ENCODE assay signal across 24 cellular contexts in genomic region chr20:46992640-46993035, GRCh38.
DNase-seq lines count a peak whose midpoint lies in the region; ATAC-seq and TF ChIP-seq lines count a peak whose summit lies in the region.
"Had no signal": no experiment of that assay in that cellular context is flagged by ENCODE, and none has a peak within 500 bp of the region (broad histone marks: within the 10 kb centered on the region; RNA-seq: fewer than 3 reads in every experiment).

No MANE protein-coding gene starts in this region.

- H3K4me1 Mint-ChIP-seq in activated CD4-positive, alpha-beta memory T cell treated with anti-CD3 and anti-CD28 coated beads, Interleukin-2, amount 10 ng/mL, durations not matched to agents 7 days and 5 days, result peaks cover 76% of the 10 kb centered on the region
- peaks cover 35% of the 10 kb centered on the region for H3K4me1 Mint-ChIP-seq in activated CD4-positive, alpha-beta memory T cell treated with anti-CD3 and anti-CD28 coated beads for 36 hours (ENCODE audit: low read depth)

- POLR2A ChIA-PET in activated CD4-positive, alpha-beta memory T cell treated with anti-CD3 and anti-CD28 coated beads, Interleukin-2, amount 10 ng/mL, durations not matched to agents 7 days and 5 days (lab: Charles Lee), result interaction anchor here (0.9 to 1.6 kb wide), 2 partner anchors 13 to 18 kb away, joined by 4 read pairs; no protein-coding TSS in a partner anchor
- POLR2A ChIA-PET in activated CD4-positive, alpha-beta memory T cell treated with anti-CD3 and anti-CD28 coated beads for 36 hours (lab: Charles Lee), result no interaction called here

- H3K4me3 ChIP-seq in HUES48 (ENCODE audit: low read depth, low read length), result no peak overlapping the region
- no peak overlapping the region for H3K4me3 ChIP-seq in esophagus (ENCODE audit: low read depth in 1 of 2, low read length in 2 of 2)
- no peak overlapping the region for H3K4me3 ChIP-seq in spleen
- H3K4me3 ChIP-seq in prostate gland, result no peak overlapping the region
- H3K4me3 ChIP-seq: adrenal gland, BLaER1, lower lobe of right lung, mucosa of descending colon, SJCRH30, transverse colon had no signal

- peak overlapping the region; percentile 79 for H3K27ac Mint-ChIP-seq in activated CD4-positive, alpha-beta memory T cell treated with anti-CD3 and anti-CD28 coated beads, Interleukin-2, amount 10 ng/mL, durations not matched to agents 7 days and 5 days
- H3K27ac Mint-ChIP-seq in activated CD4-positive, alpha-beta memory T cell treated with anti-CD3 and anti-CD28 coated beads for 36 hours, result no peak overlapping the region

- CTCF ChIA-PET in activated CD4-positive, alpha-beta memory T cell treated with anti-CD3 and anti-CD28 coated beads, Interleukin-2, amount 10 ng/mL, durations not matched to agents 7 days and 5 days (lab: Charles Lee), result no interaction called here
- CTCF ChIA-PET in activated CD4-positive, alpha-beta memory T cell treated with anti-CD3 and anti-CD28 coated beads for 36 hours (lab: Charles Lee), result no interaction called here

- TF ChIP-seq CTCF in spleen (IDR thresholded peaks at IDR 0.05 in 8 of 11, conservative IDR thresholded peaks at IDR 0.05 in 3 of 11) (no peak), prostate gland (IDR thresholded peaks at IDR 0.05) (no peak)

- TF ChIP-seq POLR2A in spleen (IDR thresholded peaks at IDR 0.05) (no peak), prostate gland (IDR thresholded peaks at IDR 0.05) (no peak)

- peaks cover 2% of the 10 kb centered on the region for H3K27me3 Mint-ChIP-seq in activated CD4-positive, alpha-beta memory T cell treated with anti-CD3 and anti-CD28 coated beads, Interleukin-2, amount 10 ng/mL, durations not matched to agents 7 days and 5 days
- peaks cover 16% of the 10 kb centered on the region for H3K27me3 Mint-ChIP-seq in activated CD4-positive, alpha-beta memory T cell treated with anti-CD3 and anti-CD28 coated beads for 36 hours

- no peaks in the 10 kb centered on the region for H3K27me3 ChIP-seq in HUES48 (ENCODE audit: control insufficient read depth, insufficient read depth, low read length)
- H3K27me3 ChIP-seq in esophagus (ENCODE audit: control insufficient read depth in 1 of 2, insufficient read depth in 2 of 2, low read length in 2 of 2), result no peaks in the 10 kb centered on the region
- H3K27me3 ChIP-seq in spleen (replicated peaks in 1 of 7), result peaks cover 0 to 40% (median 0%) of the 10 kb centered on the region in 7 donors
- H3K27me3 ChIP-seq in prostate gland (replicated peaks; ENCODE audit: insufficient read depth), result no peaks in the 10 kb centered on the region
- H3K27me3 ChIP-seq: BLaER1, SJCRH30 had no signal

- H3K27ac ChIP-seq in HUES48 (ENCODE audit: low read depth, low read length) (peak overlapping the region; percentile 46), esophagus (ENCODE audit: low read depth in 2 of 2, low read length in 1 of 2) (peak overlapping the region; percentile 61 to 79), spleen (no peak overlapping the region), prostate gland (no peak overlapping the region)
- H3K27ac ChIP-seq: adrenal gland, BLaER1, brain microvascular endothelial cell, lower lobe of right lung, SJCRH30, transverse colon had no signal

- H3K9me3 ChIP-seq in HUES48 (ENCODE audit: control insufficient read depth, insufficient read depth, low read length) (no peaks in the 10 kb centered on the region), esophagus (ENCODE audit: control insufficient read depth in 2 of 2, insufficient read depth in 1 of 2, low read depth in 1 of 2, low read length in 1 of 2) (no peaks in the 10 kb centered on the region), spleen (no peaks in the 10 kb centered on the region), prostate gland (no peaks in the 10 kb centered on the region)
- H3K9me3 ChIP-seq: adrenal gland, BLaER1, lower lobe of right lung, mucosa of descending colon, SJCRH30, transverse colon had no signal

- H3K36me3 Mint-ChIP-seq in activated CD4-positive, alpha-beta memory T cell treated with anti-CD3 and anti-CD28 coated beads, Interleukin-2, amount 10 ng/mL, durations not matched to agents 7 days and 5 days (ENCODE audit: low read depth), result peaks cover 7% of the 10 kb centered on the region
- no peaks in the 10 kb centered on the region for H3K36me3 Mint-ChIP-seq in activated CD4-positive, alpha-beta memory T cell treated with anti-CD3 and anti-CD28 coated beads for 36 hours

- H3K9me3 Mint-ChIP-seq in activated CD4-positive, alpha-beta memory T cell treated with anti-CD3 and anti-CD28 coated beads, Interleukin-2, amount 10 ng/mL, durations not matched to agents 7 days and 5 days, result peaks cover 4% of the 10 kb centered on the region
- H3K9me3 Mint-ChIP-seq in activated CD4-positive, alpha-beta memory T cell treated with anti-CD3 and anti-CD28 coated beads for 36 hours, result no peaks in the 10 kb centered on the region
- H3K9me3 Mint-ChIP-seq: activated T-cell treated with anti-CD3 and anti-CD28 coated beads, Interleukin-2, amount 50 U/mL, for 4 hours had no signal

- no peak overlapping the region for H3K4me3 Mint-ChIP-seq in activated CD4-positive, alpha-beta memory T cell treated with anti-CD3 and anti-CD28 coated beads, Interleukin-2, amount 10 ng/mL, durations not matched to agents 7 days and 5 days
- no peak overlapping the region for H3K4me3 Mint-ChIP-seq in activated CD4-positive, alpha-beta memory T cell treated with anti-CD3 and anti-CD28 coated beads for 36 hours
- H3K4me3 Mint-ChIP-seq: activated T-cell treated with anti-CD3 and anti-CD28 coated beads, Interleukin-2, amount 50 U/mL, for 4 hours had no signal

- H3K36me3 ChIP-seq in HUES48 (ENCODE audit: control insufficient read depth, insufficient read depth, low read length) (no peaks in the 10 kb centered on the region), esophagus (ENCODE audit: control insufficient read depth in 2 of 2, insufficient read depth in 2 of 2, low read length in 1 of 2) (no peaks in the 10 kb centered on the region), spleen (no peaks in the 10 kb centered on the region), prostate gland (no peaks in the 10 kb centered on the region)
- H3K36me3 ChIP-seq: adrenal gland, BLaER1, brain microvascular endothelial cell, lower lobe of right lung, transverse colon had no signal

- 80 to 82% methylated on average over 2 of the region's 2 CpGs for WGBS in esophagus, 2 donors
- WGBS in spleen, 5 donors, result 50 to 88% (median 80%) methylated on average over 2 of the region's 2 CpGs
- 96% methylated on average over 2 of the region's 2 CpGs for WGBS in prostate gland

- no peak for DNase-seq in activated CD4-positive, alpha-beta memory T cell treated with anti-CD3 and anti-CD28 coated beads, Interleukin-2, amount 10 ng/mL, durations not matched to agents 7 days and 5 days
- no peak for DNase-seq in activated CD4-positive, alpha-beta memory T cell treated with anti-CD3 and anti-CD28 coated beads for 36 hours
- DNase-seq in spleen, result peak; percentile 19
- DNase-seq in AG08396 (ENCODE audit: low spot score), result no peak
- no peak for DNase-seq in prostate gland (ENCODE audit: low spot score)
- DNase-seq: ACHN; activated CD4-positive, CD25-positive, alpha-beta regulatory T cell treated with anti-CD3 and anti-CD28 coated beads, Interleukin-2, amount 50 U/mL, for 72 hours; activated T-cell treated with anti-CD3 and anti-CD28 coated beads, Interleukin-2, amount 50 U/mL, for 4 hours; adrenal gland; brain microvascular endothelial cell; DMS53; H7; KG1; lower lobe of right lung; mucosa of descending colon; NCI-H1417 treated with DMSO at 0.1 percent for 48 hours; NCI-H526 treated with DMSO at 0.1 percent for 48 hours; right cardiac atrium; SJCRH30; transverse colon had no signal

- H3K4me1 ChIP-seq in HUES48 (ENCODE audit: control insufficient read depth, insufficient read depth, low read length) (peaks cover 48% of the 10 kb centered on the region), esophagus (ENCODE audit: control insufficient read depth in 2 of 2, insufficient read depth in 2 of 2, low read length in 1 of 2) (peaks cover 2% of the 10 kb centered on the region in 2 donors), spleen (peaks cover 0 to 10% (median 0%) of the 10 kb centered on the region in 6 donors), prostate gland (replicated peaks) (peaks cover 2% of the 10 kb centered on the region)
- H3K4me1 ChIP-seq: adrenal gland, lower lobe of right lung, SJCRH30 had no signal

- intact Hi-C loops in activated CD4-positive, alpha-beta memory T cell treated with anti-CD3 and anti-CD28 coated beads for 36 hours (cut with micrococcal nuclease), result loop anchor here (10.0 kb wide), 1 partner anchor 202 kb away; no protein-coding TSS in a partner anchor
- intact Hi-C loops in spleen (cut with DNase I; ENCODE audit: low total_unique reads), result no loop called here
- intact Hi-C loops in prostate gland (cut with DNase I), result no loop called here

- no peak for ATAC-seq in HG02973 (IDR thresholded peaks at IDR 0.05; ENCODE audit: unreplicated experiment)
- ATAC-seq: activated T-cell treated with anti-CD3 and anti-CD28 coated beads, Interleukin-2, amount 50 U/mL, for 4 hours; lower lobe of right lung; mucosa of descending colon had no signal

- no peak overlapping the region for H3K9ac ChIP-seq in HUES48 (ENCODE audit: low read depth, low read length)
- H3K9ac ChIP-seq: BLaER1 had no signal

Comparison
In these comparisons a context has a peak if more than half of its experiments do, and no peak if none do; other contexts are left out.
1. H3K27ac ChIP-seq: peak in HUES48 (single experiment) and esophagus (2 of 2); none in spleen (0 of 8) and prostate gland (0 of 2).